ENCODE assay signal across 1 cellular context in the genomic region with DNA sequence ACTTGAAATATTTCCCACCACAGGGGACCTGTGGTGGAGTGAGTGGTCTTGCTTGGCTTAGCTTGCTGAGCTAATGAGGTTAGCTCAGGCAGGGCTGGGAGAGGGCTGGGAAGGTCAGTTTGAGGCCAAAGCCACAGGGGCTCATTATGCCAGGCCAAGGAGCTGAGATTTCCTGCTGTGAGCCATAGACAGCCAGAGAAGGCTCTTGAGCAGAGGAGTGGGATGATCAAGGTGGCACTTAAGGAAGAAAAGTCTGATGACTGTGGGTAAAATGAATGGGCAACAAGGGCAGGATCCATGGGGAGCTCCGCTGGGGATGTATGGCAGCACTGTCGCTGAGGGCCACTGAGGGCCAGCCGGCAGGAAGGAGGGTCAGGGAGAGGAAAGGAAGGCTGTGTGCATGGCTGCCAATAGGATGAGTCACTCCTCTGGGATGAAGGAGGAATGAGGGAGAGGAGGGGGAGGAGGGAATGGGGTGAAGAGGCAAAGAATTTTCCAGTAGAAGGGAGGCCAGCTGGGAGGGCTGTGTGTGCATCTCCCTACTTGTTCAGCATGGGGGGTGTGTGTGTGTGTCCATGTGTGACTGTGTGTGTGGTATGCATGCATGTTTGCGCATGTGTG.
TF ChIP-seq lines count a peak whose summit lies in the region.

No MANE protein-coding gene starts in this region.

TF ChIP-seq in H1, 55 proteins besides CTCF, POLR2A, EP300 and RAD21 (continued from another document):
- TF ChIP-seq, protein P1, sequence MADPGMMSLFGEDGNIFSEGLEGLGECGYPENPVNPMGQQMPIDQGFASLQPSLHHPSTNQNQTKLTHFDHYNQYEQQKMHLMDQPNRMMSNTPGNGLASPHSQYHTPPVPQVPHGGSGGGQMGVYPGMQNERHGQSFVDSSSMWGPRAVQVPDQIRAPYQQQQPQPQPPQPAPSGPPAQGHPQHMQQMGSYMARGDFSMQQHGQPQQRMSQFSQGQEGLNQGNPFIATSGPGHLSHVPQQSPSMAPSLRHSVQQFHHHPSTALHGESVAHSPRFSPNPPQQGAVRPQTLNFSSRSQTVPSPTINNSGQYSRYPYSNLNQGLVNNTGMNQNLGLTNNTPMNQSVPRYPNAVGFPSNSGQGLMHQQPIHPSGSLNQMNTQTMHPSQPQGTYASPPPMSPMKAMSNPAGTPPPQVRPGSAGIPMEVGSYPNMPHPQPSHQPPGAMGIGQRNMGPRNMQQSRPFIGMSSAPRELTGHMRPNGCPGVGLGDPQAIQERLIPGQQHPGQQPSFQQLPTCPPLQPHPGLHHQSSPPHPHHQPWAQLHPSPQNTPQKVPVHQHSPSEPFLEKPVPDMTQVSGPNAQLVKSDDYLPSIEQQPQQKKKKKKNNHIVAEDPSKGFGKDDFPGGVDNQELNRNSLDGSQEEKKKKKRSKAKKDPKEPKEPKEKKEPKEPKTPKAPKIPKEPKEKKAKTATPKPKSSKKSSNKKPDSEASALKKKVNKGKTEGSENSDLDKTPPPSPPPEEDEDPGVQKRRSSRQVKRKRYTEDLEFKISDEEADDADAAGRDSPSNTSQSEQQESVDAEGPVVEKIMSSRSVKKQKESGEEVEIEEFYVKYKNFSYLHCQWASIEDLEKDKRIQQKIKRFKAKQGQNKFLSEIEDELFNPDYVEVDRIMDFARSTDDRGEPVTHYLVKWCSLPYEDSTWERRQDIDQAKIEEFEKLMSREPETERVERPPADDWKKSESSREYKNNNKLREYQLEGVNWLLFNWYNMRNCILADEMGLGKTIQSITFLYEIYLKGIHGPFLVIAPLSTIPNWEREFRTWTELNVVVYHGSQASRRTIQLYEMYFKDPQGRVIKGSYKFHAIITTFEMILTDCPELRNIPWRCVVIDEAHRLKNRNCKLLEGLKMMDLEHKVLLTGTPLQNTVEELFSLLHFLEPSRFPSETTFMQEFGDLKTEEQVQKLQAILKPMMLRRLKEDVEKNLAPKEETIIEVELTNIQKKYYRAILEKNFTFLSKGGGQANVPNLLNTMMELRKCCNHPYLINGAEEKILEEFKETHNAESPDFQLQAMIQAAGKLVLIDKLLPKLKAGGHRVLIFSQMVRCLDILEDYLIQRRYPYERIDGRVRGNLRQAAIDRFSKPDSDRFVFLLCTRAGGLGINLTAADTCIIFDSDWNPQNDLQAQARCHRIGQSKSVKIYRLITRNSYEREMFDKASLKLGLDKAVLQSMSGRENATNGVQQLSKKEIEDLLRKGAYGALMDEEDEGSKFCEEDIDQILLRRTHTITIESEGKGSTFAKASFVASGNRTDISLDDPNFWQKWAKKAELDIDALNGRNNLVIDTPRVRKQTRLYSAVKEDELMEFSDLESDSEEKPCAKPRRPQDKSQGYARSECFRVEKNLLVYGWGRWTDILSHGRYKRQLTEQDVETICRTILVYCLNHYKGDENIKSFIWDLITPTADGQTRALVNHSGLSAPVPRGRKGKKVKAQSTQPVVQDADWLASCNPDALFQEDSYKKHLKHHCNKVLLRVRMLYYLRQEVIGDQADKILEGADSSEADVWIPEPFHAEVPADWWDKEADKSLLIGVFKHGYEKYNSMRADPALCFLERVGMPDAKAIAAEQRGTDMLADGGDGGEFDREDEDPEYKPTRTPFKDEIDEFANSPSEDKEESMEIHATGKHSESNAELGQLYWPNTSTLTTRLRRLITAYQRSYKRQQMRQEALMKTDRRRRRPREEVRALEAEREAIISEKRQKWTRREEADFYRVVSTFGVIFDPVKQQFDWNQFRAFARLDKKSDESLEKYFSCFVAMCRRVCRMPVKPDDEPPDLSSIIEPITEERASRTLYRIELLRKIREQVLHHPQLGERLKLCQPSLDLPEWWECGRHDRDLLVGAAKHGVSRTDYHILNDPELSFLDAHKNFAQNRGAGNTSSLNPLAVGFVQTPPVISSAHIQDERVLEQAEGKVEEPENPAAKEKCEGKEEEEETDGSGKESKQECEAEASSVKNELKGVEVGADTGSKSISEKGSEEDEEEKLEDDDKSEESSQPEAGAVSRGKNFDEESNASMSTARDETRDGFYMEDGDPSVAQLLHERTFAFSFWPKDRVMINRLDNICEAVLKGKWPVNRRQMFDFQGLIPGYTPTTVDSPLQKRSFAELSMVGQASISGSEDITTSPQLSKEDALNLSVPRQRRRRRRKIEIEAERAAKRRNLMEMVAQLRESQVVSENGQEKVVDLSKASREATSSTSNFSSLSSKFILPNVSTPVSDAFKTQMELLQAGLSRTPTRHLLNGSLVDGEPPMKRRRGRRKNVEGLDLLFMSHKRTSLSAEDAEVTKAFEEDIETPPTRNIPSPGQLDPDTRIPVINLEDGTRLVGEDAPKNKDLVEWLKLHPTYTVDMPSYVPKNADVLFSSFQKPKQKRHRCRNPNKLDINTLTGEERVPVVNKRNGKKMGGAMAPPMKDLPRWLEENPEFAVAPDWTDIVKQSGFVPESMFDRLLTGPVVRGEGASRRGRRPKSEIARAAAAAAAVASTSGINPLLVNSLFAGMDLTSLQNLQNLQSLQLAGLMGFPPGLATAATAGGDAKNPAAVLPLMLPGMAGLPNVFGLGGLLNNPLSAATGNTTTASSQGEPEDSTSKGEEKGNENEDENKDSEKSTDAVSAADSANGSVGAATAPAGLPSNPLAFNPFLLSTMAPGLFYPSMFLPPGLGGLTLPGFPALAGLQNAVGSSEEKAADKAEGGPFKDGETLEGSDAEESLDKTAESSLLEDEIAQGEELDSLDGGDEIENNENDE (IDR thresholded peaks at IDR 0.05; ENCODE audit: insufficient replicate concordance, low read length) = no peak
- TF ChIP-seq POU5F1 (IDR thresholded peaks at IDR 0.05; ENCODE audit: low read depth, low read length) (no peak), SIRT6 (IDR thresholded peaks at IDR 0.05; ENCODE audit: low read length) (no peak), YY1 (IDR thresholded peaks at IDR 0.05; ENCODE audit: low read depth, low read length) (0 out of 2 replicates have a peak, but pooled peaks have one; percentile 31), CHD1 (IDR thresholded peaks at IDR 0.05; ENCODE audit: low read depth, low read length) (no peak), CHD2 (IDR thresholded peaks at IDR 0.05; ENCODE audit: low read length) (no peak), SAP30 (IDR thresholded peaks at IDR 0.05; ENCODE audit: insufficient read depth, insufficient replicate concordance, low read length) (no peak), EGR1 (IDR thresholded peaks at IDR 0.05; ENCODE audit: borderline replicate concordance, low read depth, low read length) (no peak), KDM4A (IDR thresholded peaks at IDR 0.05; ENCODE audit: low read depth, low read length, severe bottlenecking) (no peak), SP1 (IDR thresholded peaks at IDR 0.05; ENCODE audit: low read depth, low read length) (no peak), TAF7 (optimal IDR thresholded peaks at IDR 0.05; ENCODE audit: borderline replicate concordance, low read depth, low read length) (no peak), NANOG (IDR thresholded peaks at IDR 0.05; ENCODE audit: insufficient read depth, low read depth, low read length, poor library complexity, severe bottlenecking) (no peak), GTF2F1 (IDR thresholded peaks at IDR 0.05; ENCODE audit: borderline replicate concordance, low read depth, low read length) (no peak), MAFK (IDR thresholded peaks at IDR 0.05; ENCODE audit: low read depth, low read length) (no peak), RBBP5 (IDR thresholded peaks at IDR 0.05; ENCODE audit: borderline replicate concordance, low read depth, low read length) (peak; percentile 42; the same call in 1 of the 2 replicates), RNF2 (IDR thresholded peaks at IDR 0.05; ENCODE audit: borderline replicate concordance, low read depth, low read length, missing control alignments, poor library complexity, severe bottlenecking) (no peak), TAF1 (IDR thresholded peaks at IDR 0.05; ENCODE audit: low read depth, low read length) (no peak), BACH1 (IDR thresholded peaks at IDR 0.05; ENCODE audit: low read length) (no peak), NRF1 (IDR thresholded peaks at IDR 0.05; ENCODE audit: low read depth, low read length) (no peak), SP4 (IDR thresholded peaks at IDR 0.05; ENCODE audit: low read length) (no peak), CBX5 (IDR thresholded peaks at IDR 0.05; ENCODE audit: low read depth, low read length) (no peak), JUND (IDR thresholded peaks at IDR 0.05; ENCODE audit: low read length) (peak; percentile 96), ZNF274 (IDR thresholded peaks at IDR 0.05; ENCODE audit: borderline replicate concordance, extremely low read depth, low read length) (no peak), GABPA (IDR thresholded peaks at IDR 0.05; ENCODE audit: borderline replicate concordance, insufficient read depth, low read length) (no peak), CTBP2 (IDR thresholded peaks at IDR 0.05; ENCODE audit: borderline replicate concordance, insufficient read depth, insufficient read length, low read length) (no peak), TCF12 (IDR thresholded peaks at IDR 0.05; ENCODE audit: low read depth, low read length) (no peak), TEAD4 (IDR thresholded peaks at IDR 0.05; ENCODE audit: low read depth, low read length) (peak; percentile 17; the same call in 1 of the 2 replicates), HDAC2 (IDR thresholded peaks at IDR 0.05; ENCODE audit: borderline replicate concordance in 1 of 2, low read depth in 2 of 2, low read length in 2 of 2) (peak in 1 of 2 experiments; percentile 65; a peak in 1 of 4 replicates), RFX5 (IDR thresholded peaks at IDR 0.05; ENCODE audit: borderline replicate concordance, low read depth, low read length) (no peak), KDM5A (IDR thresholded peaks at IDR 0.05; ENCODE audit: low read length) (no peak), ASH2L (IDR thresholded peaks at IDR 0.05; ENCODE audit: low read length) (peak; percentile 48), KDM1A (IDR thresholded peaks at IDR 0.05; ENCODE audit: borderline replicate concordance, low read length) (peak; percentile 75; the same call in 1 of the 2 replicates), SIN3A (conservative IDR thresholded peaks at IDR 0.05 in 1 of 2, IDR thresholded peaks at IDR 0.05 in 1 of 2; ENCODE audit: low read depth in 1 of 2, low read length in 2 of 2) (no peak), CBX8 (IDR thresholded peaks at IDR 0.05; ENCODE audit: borderline replicate concordance, low read depth, low read length) (no peak), SUZ12 (IDR thresholded peaks at IDR 0.05; ENCODE audit: low read length) (no peak), PHF8 (conservative IDR thresholded peaks at IDR 0.05; ENCODE audit: low read depth, low read length) (no peak), BRCA1 (IDR thresholded peaks at IDR 0.05; ENCODE audit: low read depth, low read length) (no peak), POLR2AphosphoS5 (IDR thresholded peaks at IDR 0.05; ENCODE audit: low read depth, low read length) (no peak), HDAC6 (IDR thresholded peaks at IDR 0.05; ENCODE audit: low read depth, low read length) (no peak), SP2 (IDR thresholded peaks at IDR 0.05; ENCODE audit: low read length) (no peak), JUN (IDR thresholded peaks at IDR 0.05; ENCODE audit: low read depth, low read length) (0 out of 2 replicates have a peak, but pooled peaks have one; percentile 38), SIX5 (IDR thresholded peaks at IDR 0.05; ENCODE audit: low read depth, low read length) (no peak), CREB1 (IDR thresholded peaks at IDR 0.05) (no peak), TBP (IDR thresholded peaks at IDR 0.05; ENCODE audit: low read depth, low read length) (no peak), RXRA (IDR thresholded peaks at IDR 0.05; ENCODE audit: insufficient read depth, low read depth, low read length) (peak; percentile 92), CEBPB (IDR thresholded peaks at IDR 0.05; ENCODE audit: low read depth, low read length) (no peak), FOSL1 (IDR thresholded peaks at IDR 0.05; ENCODE audit: insufficient read depth, low read depth, low read length) (no peak), SRF (IDR thresholded peaks at IDR 0.05; ENCODE audit: low read depth, low read length) (no peak)
- TF ChIP-seq, protein P2, sequence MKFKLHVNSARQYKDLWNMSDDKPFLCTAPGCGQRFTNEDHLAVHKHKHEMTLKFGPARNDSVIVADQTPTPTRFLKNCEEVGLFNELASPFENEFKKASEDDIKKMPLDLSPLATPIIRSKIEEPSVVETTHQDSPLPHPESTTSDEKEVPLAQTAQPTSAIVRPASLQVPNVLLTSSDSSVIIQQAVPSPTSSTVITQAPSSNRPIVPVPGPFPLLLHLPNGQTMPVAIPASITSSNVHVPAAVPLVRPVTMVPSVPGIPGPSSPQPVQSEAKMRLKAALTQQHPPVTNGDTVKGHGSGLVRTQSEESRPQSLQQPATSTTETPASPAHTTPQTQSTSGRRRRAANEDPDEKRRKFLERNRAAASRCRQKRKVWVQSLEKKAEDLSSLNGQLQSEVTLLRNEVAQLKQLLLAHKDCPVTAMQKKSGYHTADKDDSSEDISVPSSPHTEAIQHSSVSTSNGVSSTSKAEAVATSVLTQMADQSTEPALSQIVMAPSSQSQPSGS (IDR thresholded peaks at IDR 0.05; ENCODE audit: low read length) = no peak
- TF ChIP-seq, protein P3, sequence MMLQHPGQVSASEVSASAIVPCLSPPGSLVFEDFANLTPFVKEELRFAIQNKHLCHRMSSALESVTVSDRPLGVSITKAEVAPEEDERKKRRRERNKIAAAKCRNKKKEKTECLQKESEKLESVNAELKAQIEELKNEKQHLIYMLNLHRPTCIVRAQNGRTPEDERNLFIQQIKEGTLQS (IDR thresholded peaks at IDR 0.05; ENCODE audit: insufficient read depth, low read depth, low read length) = 0 out of 2 replicates have a peak, but pooled peaks have one; percentile 32
- TF ChIP-seq, protein P4, sequence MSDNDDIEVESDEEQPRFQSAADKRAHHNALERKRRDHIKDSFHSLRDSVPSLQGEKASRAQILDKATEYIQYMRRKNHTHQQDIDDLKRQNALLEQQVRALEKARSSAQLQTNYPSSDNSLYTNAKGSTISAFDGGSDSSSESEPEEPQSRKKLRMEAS (IDR thresholded peaks at IDR 0.05) = no peak
- TF ChIP-seq, protein P5, sequence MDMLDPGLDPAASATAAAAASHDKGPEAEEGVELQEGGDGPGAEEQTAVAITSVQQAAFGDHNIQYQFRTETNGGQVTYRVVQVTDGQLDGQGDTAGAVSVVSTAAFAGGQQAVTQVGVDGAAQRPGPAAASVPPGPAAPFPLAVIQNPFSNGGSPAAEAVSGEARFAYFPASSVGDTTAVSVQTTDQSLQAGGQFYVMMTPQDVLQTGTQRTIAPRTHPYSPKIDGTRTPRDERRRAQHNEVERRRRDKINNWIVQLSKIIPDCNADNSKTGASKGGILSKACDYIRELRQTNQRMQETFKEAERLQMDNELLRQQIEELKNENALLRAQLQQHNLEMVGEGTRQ (IDR thresholded peaks at IDR 0.05; ENCODE audit: low read length) = no peak
- TF ChIP-seq, protein P6, sequence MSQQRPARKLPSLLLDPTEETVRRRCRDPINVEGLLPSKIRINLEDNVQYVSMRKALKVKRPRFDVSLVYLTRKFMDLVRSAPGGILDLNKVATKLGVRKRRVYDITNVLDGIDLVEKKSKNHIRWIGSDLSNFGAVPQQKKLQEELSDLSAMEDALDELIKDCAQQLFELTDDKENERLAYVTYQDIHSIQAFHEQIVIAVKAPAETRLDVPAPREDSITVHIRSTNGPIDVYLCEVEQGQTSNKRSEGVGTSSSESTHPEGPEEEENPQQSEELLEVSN (IDR thresholded peaks at IDR 0.05) = no peak
